8 cellular contexts compared by ENCODE assay signal in genomic region chr15:63505842-63506222, GRCh38. TPM values are rescaled to one million over a fixed set of nuclear protein-coding genes. Genes with fewer than 3 reads are reported as not detected.
DNase-seq lines count a peak whose midpoint lies in the region; ATAC-seq and TF ChIP-seq lines count a peak whose summit lies in the region.

No MANE protein-coding gene starts in this region.

- H3K9me3 ChIP-seq in KOPT-K1 (ENCODE audit: insufficient read depth, low read length, poor library complexity, severe bottlenecking) = no peaks in the 10 kb centered on the region

- H3K4me1 Mint-ChIP-seq in chondrocyte (ENCODE audit: low read depth) (peaks cover 74% of the 10 kb centered on the region), naive B cell (peaks cover 57 to 84% (median 80%) of the 10 kb centered on the region in 3 donors)

- H3K9me3 Mint-ChIP-seq in chondrocyte (ENCODE audit: low read depth) = no peaks in the 10 kb centered on the region
- no peaks in the 10 kb centered on the region for H3K9me3 Mint-ChIP-seq in naive B cell

- TF ChIP-seq CTCF in AG09309 (IDR thresholded peaks at IDR 0.05; ENCODE audit: control insufficient read depth, insufficient read depth, low read depth, low read length, missing control alignments) (no peak), chondrocyte (IDR thresholded peaks at IDR 0.05) (peak; percentile 0)

- H3K4me3 Mint-ChIP-seq in chondrocyte (ENCODE audit: unreplicated experiment) (peak overlapping the region; percentile 74), naive B cell (peak overlapping the region; percentile 90 to 98 (median 96))

- ATAC-seq in naive B cell (ENCODE audit: low read depth in 2 of 2) (no peak), GM19467 (IDR thresholded peaks at IDR 0.05; ENCODE audit: unreplicated experiment) (no peak)

- H3K27ac Mint-ChIP-seq in chondrocyte (ENCODE audit: unreplicated experiment) (peak overlapping the region; percentile 89), naive B cell (peak overlapping the region in 5 of 6 donors; percentile 85 to 97 (median 95))

- H3K36me3 ChIP-seq in KOPT-K1 (ENCODE audit: insufficient read depth, low read length) = no peaks in the 10 kb centered on the region

- peak overlapping the region; percentile 63 for H3K4me3 ChIP-seq in AG09309 (ENCODE audit: control insufficient read depth, low read depth, low read length)

- no peaks in the 10 kb centered on the region for H3K27me3 Mint-ChIP-seq in chondrocyte (ENCODE audit: low read depth)
- H3K27me3 Mint-ChIP-seq in naive B cell = no peaks in the 10 kb centered on the region

- DNase-seq in AG09309 (ENCODE audit: low read depth) = no peak
- DNase-seq in chondrocyte (ENCODE audit: low spot score) = no peak
- no peak for DNase-seq in naive B cell
- DNase-seq in NCI-H510A (lab: John Stamatoyannopoulos, UW) = no peak
- DNase-seq in DMS79 (lab: John Stamatoyannopoulos, UW) = no peak
- no peak for DNase-seq in NCI-H2029 treated with DMSO at 0.1 percent for 48 hours (lab: John Stamatoyannopoulos, UW)

- peak overlapping the region; percentile 88 for H3K27ac ChIP-seq in KOPT-K1 (ENCODE audit: low read depth, low read length, poor library complexity, severe bottlenecking)

- H3K36me3 Mint-ChIP-seq in chondrocyte (ENCODE audit: low read depth) = no peaks in the 10 kb centered on the region
- no peaks in the 10 kb centered on the region for H3K36me3 Mint-ChIP-seq in naive B cell

RNA-seq across cellular contexts. Expression of gene USP3, which starts 1.4 kb away (rescaled TPM):
- 27.6 to 30.6 TPM (median 28.7 TPM) in 3 replicates for total RNA-seq in chondrocyte
- polyA plus RNA-seq in naive B cell (ENCODE audit: low read depth in 6 of 6) = 10 to 100 TPM; 53.6 to 88.0 (median 58.7) TPM
